In the genomic region with DNA sequence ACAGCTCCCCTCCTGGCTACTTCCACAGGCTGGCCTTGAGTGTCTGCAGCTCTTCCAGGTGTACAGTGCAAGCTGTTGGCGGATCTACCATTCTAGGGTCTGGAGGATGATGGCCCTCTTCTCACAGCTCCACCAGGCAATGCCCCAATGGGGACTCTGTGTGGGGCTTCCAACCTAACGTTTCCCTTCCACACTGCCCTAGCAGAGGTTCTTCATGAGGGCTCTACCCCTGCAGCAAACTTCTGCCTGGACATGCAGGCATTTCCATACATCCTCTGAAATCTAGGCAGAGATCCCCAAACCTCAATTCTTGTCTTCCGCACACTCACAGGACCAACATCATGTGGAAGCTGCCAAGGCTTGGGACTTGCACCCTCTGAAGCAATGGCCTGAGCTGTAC, we compare ENCODE assay signal across 6 cellular contexts.
A peak's percentile ranks its signal among the peaks of the same experiment; 100 is the strongest.
DNase-seq lines count a peak whose midpoint lies in the region; ATAC-seq, FAIRE-seq and TF ChIP-seq lines count a peak whose summit lies in the region.
"Not testable (repeated sequence)": the region's sequence is repeated elsewhere in the genome, so short reads cannot be mapped to it uniquely, and the experiment has no call there.

No MANE protein-coding gene starts in this region.

- not testable (repeated sequence) for H3K79me2 ChIP-seq in GM23338 (replicated peaks; ENCODE audit: insufficient read depth); H1 (ENCODE audit: control insufficient read depth in 1 of 2, insufficient read depth in 2 of 2, low read length in 2 of 2)

- not testable (repeated sequence) for H3K23me2 ChIP-seq in H1 (ENCODE audit: low read depth, low read length)

- not testable (repeated sequence) for H3K4me3 ChIP-seq in GM23338; H1 (ENCODE audit: extremely low read depth in 1 of 4, insufficient read depth in 2 of 4, low read depth in 3 of 4, low read length in 4 of 4); esophagus muscularis mucosa; vagina

- intact Hi-C loops in esophagus muscularis mucosa (cut with DNase I); vagina (cut with DNase I): not testable (repeated sequence)

- DNase-seq in GM23338 (ENCODE audit: low spot score); H1 (ENCODE audit: low read depth in 1 of 2, low spot score in 2 of 2): not testable (repeated sequence)
- peak; percentile 14 for DNase-seq in activated CD8-positive, alpha-beta memory T cell treated with anti-CD3 and anti-CD28 coated beads, Interleukin-2, amount 10 ng/mL, durations not matched to agents 7 days and 5 days
- DNase-seq in esophagus muscularis mucosa (ENCODE audit: extremely low spot score) (peak; percentile 83), osteocyte (ENCODE audit: extremely low spot score, unreplicated experiment) (peak; percentile 56), vagina (ENCODE audit: extremely low spot score in 2 of 2) (peak; percentile 64 to 69)

- not testable (repeated sequence) for H4K8ac ChIP-seq in H1 (ENCODE audit: extremely low read depth, insufficient read depth, low read length)

- H3K4ac ChIP-seq in H1 (replicated peaks; ENCODE audit: insufficient read length, low read depth, low read length) = not testable (repeated sequence)

- H2AK5ac ChIP-seq in H1 (ENCODE audit: low read depth, low read length) = not testable (repeated sequence)

- peak overlapping the region; percentile 40; the same call in 1 of the 2 replicates for H2BK5ac ChIP-seq in H1 (ENCODE audit: low read depth, low read length)

- TF ChIP-seq EP300 in H1 (IDR thresholded peaks at IDR 0.05; ENCODE audit: borderline replicate concordance in 1 of 2, low read depth in 2 of 2, low read length in 2 of 2); esophagus muscularis mucosa (IDR thresholded peaks at IDR 0.05): not testable (repeated sequence)

- H3K27ac Mint-ChIP-seq in GM23338 = peak overlapping the region; percentile 74; the same call in 1 of the 2 replicates
- not testable (repeated sequence) for H3K27ac Mint-ChIP-seq in activated CD8-positive, alpha-beta memory T cell treated with anti-CD3 and anti-CD28 coated beads, Interleukin-2, amount 10 ng/mL, durations not matched to agents 7 days and 5 days; osteocyte (ENCODE audit: unreplicated experiment)

- H4K91ac ChIP-seq in H1 (replicated peaks; ENCODE audit: insufficient read length, low read length) = not testable (repeated sequence)

- peaks cover 10% of the 10 kb centered on the region; the same call in 1 of the 2 replicates for H3K36me3 ChIP-seq in GM23338 (ENCODE audit: insufficient read depth)
- not testable (repeated sequence) for H3K36me3 ChIP-seq in H1 (ENCODE audit: control insufficient read depth in 2 of 4, insufficient read depth in 4 of 4, low read length in 3 of 4); esophagus muscularis mucosa; vagina

- H3K9me3 ChIP-seq in H1 (ENCODE audit: insufficient read depth in 2 of 2, low read depth in 1 of 2, low read length in 1 of 2) = peaks cover 11 to 19% of the 10 kb centered on the region in 2 experiments
- H3K9me3 ChIP-seq in esophagus muscularis mucosa, vagina: not testable (repeated sequence)

- ATAC-seq in GM23338; activated CD8-positive, alpha-beta memory T cell treated with anti-CD3 and anti-CD28 coated beads, Interleukin-2, amount 10 ng/mL, durations not matched to agents 7 days and 5 days: not testable (repeated sequence)

- not testable (repeated sequence) for H4K20me1 ChIP-seq in GM23338 (replicated peaks; ENCODE audit: insufficient read depth); H1 (replicated peaks in 1 of 2; ENCODE audit: control insufficient read depth in 1 of 2, insufficient read depth in 2 of 2, low read length in 2 of 2)

- peaks cover 44% of the 10 kb centered on the region for H3K36me3 Mint-ChIP-seq in GM23338 (ENCODE audit: low read depth)
- not testable (repeated sequence) for H3K36me3 Mint-ChIP-seq in activated CD8-positive, alpha-beta memory T cell treated with anti-CD3 and anti-CD28 coated beads, Interleukin-2, amount 10 ng/mL, durations not matched to agents 7 days and 5 days; osteocyte (ENCODE audit: unreplicated experiment)

- not testable (repeated sequence) for FAIRE-seq in H1 (lab: Jason Lieb, UNC)

- H3K27ac ChIP-seq in GM23338 (ENCODE audit: low read depth); H1 (ENCODE audit: low read depth, low read length); esophagus muscularis mucosa (replicated peaks in 1 of 4); vagina: not testable (repeated sequence)

- H3K23ac ChIP-seq in H1 (ENCODE audit: insufficient read length) = not testable (repeated sequence)

- not testable (repeated sequence) for H3K9ac ChIP-seq in H1 (replicated peaks in 1 of 4; ENCODE audit: extremely low read depth in 1 of 4, low read depth in 3 of 4, low read length in 3 of 4)

- H3K4me3 Mint-ChIP-seq in GM23338; activated CD8-positive, alpha-beta memory T cell treated with anti-CD3 and anti-CD28 coated beads, Interleukin-2, amount 10 ng/mL, durations not matched to agents 7 days and 5 days; osteocyte (ENCODE audit: unreplicated experiment): not testable (repeated sequence)

- H2BK20ac ChIP-seq in H1 (ENCODE audit: low read length) = peak overlapping the region; percentile 88; the same call in 1 of the 2 replicates

- H2BK12ac ChIP-seq in H1 (ENCODE audit: low read depth, low read length) = peak overlapping the region; percentile 62; the same call in 1 of the 2 replicates

- H3K56ac ChIP-seq in H1 (replicated peaks; ENCODE audit: insufficient read length, low read depth, low read length) = not testable (repeated sequence)

- not testable (repeated sequence) for TF ChIP-seq CTCF in GM23338 (conservative IDR thresholded peaks at IDR 0.05; ENCODE audit: low read depth in 2 of 2); H1 (IDR thresholded peaks at IDR 0.05; ENCODE audit: control extremely low read depth in 1 of 3, insufficient read depth in 1 of 3, low read depth in 1 of 3, low read length in 3 of 3); esophagus muscularis mucosa (IDR thresholded peaks at IDR 0.05); osteocyte (IDR thresholded peaks at IDR 0.05); vagina (IDR thresholded peaks at IDR 0.05)

- not testable (repeated sequence) for H3K79me1 ChIP-seq in H1 (ENCODE audit: low read depth, low read length)

- peaks cover 10% of the 10 kb centered on the region; the same call in 1 of the 2 replicates for H3F3A ChIP-seq in GM23338 (replicated peaks; ENCODE audit: low read depth)

- H3K14ac ChIP-seq in H1 (ENCODE audit: insufficient read length) = not testable (repeated sequence)

- H3K18ac ChIP-seq in H1 (ENCODE audit: extremely low read depth, low read length) = not testable (repeated sequence)

- POLR2A ChIA-PET in H1 (lab: Charles Lee; ENCODE audit: partially characterized antibody) = not testable (repeated sequence)

- H3K9me3 Mint-ChIP-seq in GM23338 = peaks cover 44% of the 10 kb centered on the region
- not testable (repeated sequence) for H3K9me3 Mint-ChIP-seq in activated CD8-positive, alpha-beta memory T cell treated with anti-CD3 and anti-CD28 coated beads, Interleukin-2, amount 10 ng/mL, durations not matched to agents 7 days and 5 days (ENCODE audit: low read depth); osteocyte (ENCODE audit: unreplicated experiment)

- H2BK15ac ChIP-seq in H1 (ENCODE audit: low read length) = not testable (repeated sequence)

- peaks cover 23% of the 10 kb centered on the region for H3K9me2 ChIP-seq in GM23338 (ENCODE audit: insufficient read depth)

- peaks cover 20% of the 10 kb centered on the region for H3K27me3 Mint-ChIP-seq in GM23338 (ENCODE audit: insufficient read depth, low read depth, poor library complexity)
- H3K27me3 Mint-ChIP-seq in activated CD8-positive, alpha-beta memory T cell treated with anti-CD3 and anti-CD28 coated beads, Interleukin-2, amount 10 ng/mL, durations not matched to agents 7 days and 5 days; osteocyte (ENCODE audit: unreplicated experiment): not testable (repeated sequence)

- H4K5ac ChIP-seq in H1 (ENCODE audit: insufficient read length, low read depth, low read length) = not testable (repeated sequence)

- not testable (repeated sequence) for H3K27me3 ChIP-seq in GM23338 (ENCODE audit: insufficient read depth); H1 (replicated peaks in 1 of 4; ENCODE audit: control insufficient read depth in 3 of 4, extremely low read depth in 1 of 4, insufficient read depth in 3 of 4, low read length in 3 of 4); esophagus muscularis mucosa; vagina

- peaks cover 48% of the 10 kb centered on the region for H3K4me1 Mint-ChIP-seq in GM23338
- not testable (repeated sequence) for H3K4me1 Mint-ChIP-seq in activated CD8-positive, alpha-beta memory T cell treated with anti-CD3 and anti-CD28 coated beads, Interleukin-2, amount 10 ng/mL, durations not matched to agents 7 days and 5 days; osteocyte (ENCODE audit: unreplicated experiment)

- not testable (repeated sequence) for H2BK120ac ChIP-seq in H1 (replicated peaks; ENCODE audit: low read depth, low read length)

- CTCF ChIA-PET in activated CD8-positive, alpha-beta memory T cell treated with anti-CD3 and anti-CD28 coated beads, Interleukin-2, amount 10 ng/mL, durations not matched to agents 7 days and 5 days (lab: Charles Lee) = not testable (repeated sequence)
- CTCF ChIA-PET in H1 (lab: Charles Lee; ENCODE audit: partially characterized antibody) = interaction anchor here (1.1 kb wide), 1 partner anchor 13 kb away, joined by 3 read pairs; no protein-coding TSS in a partner anchor

- WGBS in H1 (ENCODE audit: extremely low coverage in 1 of 2, insufficient coverage in 1 of 2, insufficient read length in 1 of 2, insufficient replicate concordance in 2 of 2, low coverage in 1 of 2, low lambda C conversion rate in 2 of 2, missing lambda C conversion rate in 1 of 2), 2 experiments = 88% methylated on average over 3 of the region's 3 CpGs; no CpG with 5 or more reads in 1 of the 2 experiments
- 94% methylated on average over 3 of the region's 3 CpGs for WGBS in esophagus muscularis mucosa

- H2AFZ ChIP-seq in GM23338; H1 (ENCODE audit: low read length): not testable (repeated sequence)

- TF ChIP-seq POLR2A in H1 (IDR thresholded peaks at IDR 0.05; ENCODE audit: control extremely low read depth in 1 of 2, low read depth in 2 of 2, low read length in 2 of 2); esophagus muscularis mucosa (IDR thresholded peaks at IDR 0.05; ENCODE audit: low read depth); vagina (IDR thresholded peaks at IDR 0.05): not testable (repeated sequence)

- not testable (repeated sequence) for TF ChIP-seq RAD21 in H1 (IDR thresholded peaks at IDR 0.05 in 1 of 2, conservative IDR thresholded peaks at IDR 0.05 in 1 of 2; ENCODE audit: low read depth in 2 of 2, low read length in 2 of 2)

- H3K4me2 ChIP-seq in GM23338; H1 (ENCODE audit: insufficient read depth in 1 of 2, low read depth in 2 of 2, low read length in 2 of 2): not testable (repeated sequence)

- H3K4me1 ChIP-seq in GM23338 (ENCODE audit: insufficient read depth) (peaks cover 21% of the 10 kb centered on the region), H1 (replicated peaks in 1 of 4; ENCODE audit: control insufficient read depth in 3 of 4, insufficient read depth in 4 of 4, low read length in 3 of 4) (peaks cover 2 to 12% (median 5%) of the 10 kb centered on the region in 4 experiments; a peak in 6 of 7 replicates), esophagus muscularis mucosa (peaks cover 0 to 13% (median 6%) of the 10 kb centered on the region in 4 donors)
- H3K4me1 ChIP-seq in vagina = not testable (repeated sequence)
